5 cellular contexts compared by ENCODE assay signal in the genomic region with DNA sequence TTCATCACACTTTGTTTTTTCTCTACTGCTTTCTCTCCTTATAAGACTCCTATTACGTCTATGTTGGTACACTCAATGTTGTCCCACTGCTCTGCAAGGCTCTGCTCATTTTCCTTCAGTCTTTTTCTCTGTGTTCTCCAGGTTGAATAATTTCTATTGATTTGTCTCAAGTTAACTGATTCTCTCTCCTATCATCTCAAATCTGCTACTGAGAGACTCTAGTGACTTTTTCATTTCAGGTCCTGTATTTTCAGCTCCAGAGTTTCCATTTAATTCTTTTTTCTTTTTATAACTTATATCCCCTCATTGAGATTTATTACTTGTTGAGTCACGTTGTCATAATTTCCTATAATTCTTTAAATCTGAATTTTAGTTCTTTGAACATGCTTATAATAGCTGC.
"Had no signal": no experiment of that assay in that cellular context is flagged by ENCODE, and none has a peak within 500 bp of the region (broad histone marks: within the 10 kb centered on the region; RNA-seq: fewer than 3 reads in every experiment).

No MANE protein-coding gene starts in this region.

- H3K4me3 ChIP-seq: K562 had no signal

- DNase-seq: IMR-90, KBM-7 had no signal

- ATAC-seq: HepG2, K562 had no signal

- H3K27ac ChIP-seq: HL-60 had no signal
